ENCODE assay signal across 8 cellular contexts in genomic region chr17:28598799-28599310, GRCh38. TPM values are rescaled to one million over a fixed set of nuclear protein-coding genes. Genes with fewer than 3 reads are reported as not detected.
DNase-seq lines count a peak whose midpoint lies in the region; ATAC-seq and TF ChIP-seq lines count a peak whose summit lies in the region.

Gene SPAG5 (minus strand): TSS chr17:28599025. CDS start chr17:28598946, 79 bp downstream.

- H3K9me2 ChIP-seq in PC-9 (ENCODE audit: insufficient read depth) = no peaks in the 10 kb centered on the region

- peak within 1 kb of the TSS; percentile 70 for H3K27ac ChIP-seq in PC-9

- H3K79me2 ChIP-seq in PC-9 (ENCODE audit: low read depth) = peaks cover 17% of the 10 kb centered on the region

- H3K4me2 ChIP-seq in PC-9 = peak within 1 kb of the TSS; percentile 93

- peaks cover 17% of the 10 kb centered on the region for H3K4me1 ChIP-seq in PC-9 (replicated peaks; ENCODE audit: insufficient read depth)

- ATAC-seq in GM21619 (IDR thresholded peaks at IDR 0.05; ENCODE audit: unreplicated experiment) = peak; percentile 78

- intact Hi-C loops in PC-9 (cut with micrococcal nuclease; ENCODE audit: unreplicated experiment) = no loop called here

- H3K9me3 ChIP-seq in PC-9 (ENCODE audit: insufficient read depth, low read depth) = no peaks in the 10 kb centered on the region

- H2AFZ ChIP-seq in PC-9 = peak within 1 kb of the TSS; percentile 99

- TF ChIP-seq CTCF in PC-9 (conservative IDR thresholded peaks at IDR 0.05) (no peak), epithelial cell of proximal tubule (conservative IDR thresholded peaks at IDR 0.05; ENCODE audit: low read depth, low read length) (no peak)

- H3K27me3 ChIP-seq in PC-9 (ENCODE audit: insufficient read depth, low read depth) = no peaks in the 10 kb centered on the region

- peaks cover 29% of the 10 kb centered on the region for H3F3A ChIP-seq in PC-9 (ENCODE audit: insufficient read depth, low read depth)

- DNase-seq in DMS153 (lab: John Stamatoyannopoulos, UW) (peak; percentile 94), PC-9 (peak; percentile 87 to 93), epithelial cell of proximal tubule (ENCODE audit: low read depth) (no peak), mucosa of gallbladder (ENCODE audit: low spot score) (peak; percentile 94)
- DNase-seq in Jurkat, Clone E6-1 (ENCODE audit: low read depth, low spot score) = peak; percentile 93
- DNase-seq in activated T-cell treated with anti-CD3 and anti-CD28 coated beads, Interleukin-2, amount 50 U/mL, for 1 hour = peak; percentile 95
- DNase-seq in stimulated activated CD8-positive, alpha-beta memory T cell treated with anti-CD3 and anti-CD28 coated beads, Interleukin-4, amount 100 ng/mL, for 24 hours (ENCODE audit: low read depth) = peak; percentile 86

- POLR2A ChIA-PET in PC-9 (lab: Charles Lee; ENCODE audit: unreplicated experiment) = interaction anchor here (0.7 kb wide), 1 partner anchor 338 kb away, joined by 3 read pairs; no protein-coding TSS in a partner anchor

- H3K36me3 ChIP-seq in PC-9 (ENCODE audit: low read depth) = peaks cover 3% of the 10 kb centered on the region; the same call in 1 of the 2 replicates

- H4K20me1 ChIP-seq in PC-9 (ENCODE audit: insufficient read depth) = no peaks in the 10 kb centered on the region

- no TSS peak for BruUV-seq in PC-9 (replicated peaks; lab: Mats Ljungman, UMichigan)

- CTCF ChIA-PET in PC-9 (lab: Charles Lee) = no interaction called here

- H3K4me3 ChIP-seq in Jurkat, Clone E6-1 (ENCODE audit: low read length) = peak within 1 kb of the TSS; percentile 92
- peak within 1 kb of the TSS; percentile 79 for H3K4me3 ChIP-seq in PC-9
- peak within 1 kb of the TSS; percentile 73 for H3K4me3 ChIP-seq in epithelial cell of proximal tubule (ENCODE audit: low read depth, low read length)

RNA-seq across cellular contexts. Expression of gene SPAG5, which starts in this region (rescaled TPM):
- polyA plus RNA-seq in Jurkat, Clone E6-1 (2012; ENCODE audit: insufficient read depth, insufficient read length) = 308 TPM
- total RNA-seq in PC-9 (2021) (101 and 109 TPM in 2 replicates), epithelial cell of proximal tubule (99.2 and 104 TPM in 2 replicates), mucosa of gallbladder (6.4 TPM)

Comparison
In these comparisons a context has a peak if more than half of its experiments do, and no peak if none do; other contexts are left out.
1. RNA of gene SPAG5 (total RNA-seq): 99.2 to 104 TPM in epithelial cell of proximal tubule and 101 to 109 TPM in PC-9; 6.4 TPM in mucosa of gallbladder (single experiment); every median in the first group is over 10 times any median in the second.
2. Peak in every context shown above with its lines, with median percentiles within 50 percentile points of each other: H3K4me3 ChIP-seq.